ENCODE assay signal across 1 cellular context in genomic region chr12:27523305-27523641, GRCh38.
A peak's percentile ranks its signal among the peaks of the same experiment; 100 is the strongest.
TF ChIP-seq lines count a peak whose summit lies in the region.

No MANE protein-coding gene starts in this region.

TF ChIP-seq in HepG2, 621 proteins besides CTCF, POLR2A, EP300 and RAD21 (continues in another document):
- TF ChIP-seq RERE (CRISPR knock-in tag; IDR thresholded peaks at IDR 0.05; ENCODE audit: low read depth) (no peak), ETS1 (CRISPR knock-in tag; IDR thresholded peaks at IDR 0.05) (no peak), NFIC (IDR thresholded peaks at IDR 0.05; ENCODE audit: low read length) (peak; percentile 8; the same call in 1 of the 2 replicates), ZNF629 (CRISPR knock-in tag; conservative IDR thresholded peaks at IDR 0.05) (no peak), ARNTL (CRISPR knock-in tag; IDR thresholded peaks at IDR 0.05) (no peak), U2AF2 (IDR thresholded peaks at IDR 0.05; ENCODE audit: low read depth, low read length) (no peak), NFE2L2 (IDR thresholded peaks at IDR 0.05; ENCODE audit: low read length) (no peak), MEIS2 (CRISPR knock-in tag; IDR thresholded peaks at IDR 0.05) (no peak), YEATS4 (CRISPR knock-in tag; IDR thresholded peaks at IDR 0.05; ENCODE audit: borderline replicate concordance) (no peak), ZNF3 (CRISPR knock-in tag; IDR thresholded peaks at IDR 0.05) (no peak), SCMH1 (CRISPR knock-in tag; IDR thresholded peaks at IDR 0.05; ENCODE audit: borderline replicate concordance) (no peak), ZNF260 (CRISPR knock-in tag; IDR thresholded peaks at IDR 0.05; ENCODE audit: borderline replicate concordance, low read depth) (no peak), ZNF740 (CRISPR knock-in tag; IDR thresholded peaks at IDR 0.05) (no peak), ZGPAT (CRISPR knock-in tag; IDR thresholded peaks at IDR 0.05) (no peak), FOXK2 (IDR thresholded peaks at IDR 0.05) (no peak), ZFP91 (CRISPR knock-in tag; IDR thresholded peaks at IDR 0.05; ENCODE audit: borderline replicate concordance) (no peak), RFXAP (CRISPR knock-in tag; IDR thresholded peaks at IDR 0.05; ENCODE audit: borderline replicate concordance) (no peak), ZNF264 (CRISPR knock-in tag; IDR thresholded peaks at IDR 0.05) (no peak), ZNF484 (CRISPR knock-in tag; IDR thresholded peaks at IDR 0.05; ENCODE audit: borderline replicate concordance, low read depth) (no peak), ZBTB7B (CRISPR knock-in tag; IDR thresholded peaks at IDR 0.05) (no peak), ZC3H13 (CRISPR knock-in tag; IDR thresholded peaks at IDR 0.05) (no peak), HMG20B (CRISPR knock-in tag; conservative IDR thresholded peaks at IDR 0.05) (no peak), RBM22 (optimal IDR thresholded peaks at IDR 0.05; ENCODE audit: low read length) (peak; percentile 75), SRY (CRISPR knock-in tag; IDR thresholded peaks at IDR 0.05) (no peak), NONO (IDR thresholded peaks at IDR 0.05) (no peak), NONO (CRISPR knock-in tag; conservative IDR thresholded peaks at IDR 0.05) (no peak), NPAS2 (CRISPR knock-in tag; IDR thresholded peaks at IDR 0.05; ENCODE audit: borderline replicate concordance) (no peak), ZNF709 (CRISPR knock-in tag; IDR thresholded peaks at IDR 0.05) (no peak), BCL6 (CRISPR knock-in tag; IDR thresholded peaks at IDR 0.05) (no peak), ZNF879 (CRISPR knock-in tag; IDR thresholded peaks at IDR 0.05) (no peak), JUN (CRISPR knock-in tag; IDR thresholded peaks at IDR 0.05) (0 out of 2 replicates have a peak, but pooled peaks have one; percentile 5), SRSF9 (IDR thresholded peaks at IDR 0.05; ENCODE audit: borderline replicate concordance, insufficient read depth, low read depth, low read length, poor library complexity, severe bottlenecking) (no peak), CREM (IDR thresholded peaks at IDR 0.05) (no peak), CREM (CRISPR knock-in tag; IDR thresholded peaks at IDR 0.05) (no peak), RBFOX2 (IDR thresholded peaks at IDR 0.05; ENCODE audit: low read depth, low read length) (no peak), PATZ1 (CRISPR knock-in tag; IDR thresholded peaks at IDR 0.05) (no peak), ZNF609 (CRISPR knock-in tag; IDR thresholded peaks at IDR 0.05; ENCODE audit: borderline replicate concordance) (0 out of 2 replicates have a peak, but pooled peaks have one; percentile 6), CEBPB (IDR thresholded peaks at IDR 0.05; ENCODE audit: borderline replicate concordance, low read depth, low read length) (no peak), TFAP4 (IDR thresholded peaks at IDR 0.05; ENCODE audit: borderline replicate concordance, low read depth) (no peak), RNF2 (conservative IDR thresholded peaks at IDR 0.05; ENCODE audit: low read depth) (peak; percentile 22; the same call in 1 of the 2 replicates), PHF20 (CRISPR knock-in tag; IDR thresholded peaks at IDR 0.05) (no peak), ZNF775 (CRISPR knock-in tag; IDR thresholded peaks at IDR 0.05; ENCODE audit: borderline replicate concordance) (no peak), TMF1 (CRISPR knock-in tag; IDR thresholded peaks at IDR 0.05; ENCODE audit: low read depth) (no peak), IRX3 (CRISPR knock-in tag; IDR thresholded peaks at IDR 0.05; ENCODE audit: borderline replicate concordance, low read depth) (no peak), ZBTB25 (CRISPR knock-in tag; IDR thresholded peaks at IDR 0.05) (no peak), ZNF782 (CRISPR knock-in tag; IDR thresholded peaks at IDR 0.05; ENCODE audit: borderline replicate concordance) (0 out of 2 replicates have a peak, but pooled peaks have one; percentile 21)
